In the genomic region with DNA sequence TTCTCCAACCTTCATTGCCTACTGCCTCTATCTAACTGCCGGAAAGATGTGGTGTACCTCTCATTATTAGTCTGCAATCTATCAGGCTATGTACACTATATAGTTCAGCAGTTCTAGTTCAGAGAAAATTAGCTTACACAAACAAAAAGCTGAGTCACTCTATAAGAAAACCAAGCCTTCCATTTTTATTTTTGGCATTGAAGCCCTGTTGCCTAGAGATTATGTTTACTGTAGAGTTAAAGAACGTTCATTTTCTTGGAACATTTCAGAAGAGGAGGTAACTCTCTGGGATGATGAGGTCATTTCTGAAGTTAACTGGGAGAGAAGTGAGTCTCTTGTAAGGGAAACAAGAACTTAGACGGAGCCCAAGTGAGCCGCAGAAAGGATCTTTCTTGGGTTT, we compare ENCODE assay signal across 9 cellular contexts.
DNase-seq lines count a peak whose midpoint lies in the region; TF ChIP-seq lines count a peak whose summit lies in the region.
"Had no signal": no experiment of that assay in that cellular context is flagged by ENCODE, and none has a peak within 500 bp of the region (broad histone marks: within the 10 kb centered on the region; RNA-seq: fewer than 3 reads in every experiment).

No MANE protein-coding gene starts in this region.

- H4K20me1 ChIP-seq in osteoblast (ENCODE audit: insufficient read depth, low read length), result no peaks in the 10 kb centered on the region

- intact Hi-C loops in ovary (cut with DNase I), result no loop called here

- H2AFZ ChIP-seq in osteoblast (ENCODE audit: low read length), result peak overlapping the region; percentile 80

- H3K36me3 ChIP-seq in osteoblast (ENCODE audit: insufficient read depth, low read length) (no peaks in the 10 kb centered on the region), ovary (no peaks in the 10 kb centered on the region)
- H3K36me3 ChIP-seq: Peyer's patch had no signal

- WGBS in ovary, 3 donors, result 32 to 46% (median 41%) methylated on average over 4 of the region's 4 CpGs

- DNase-seq in Daoy (ENCODE audit: low read depth) (peak; percentile 41), NCI-H446 treated with DMSO at 0.1 percent for 48 hours (lab: John Stamatoyannopoulos, UW) (peak; percentile 71), epithelial cell of proximal tubule (ENCODE audit: low read depth) (peak; percentile 26), osteoblast (ENCODE audit: insufficient read length, low spot score, missing footprints) (peak; percentile 77), COLO829 (ENCODE audit: low spot score) (no peak), ovary (no peak)
- DNase-seq in stimulated activated CD4-positive, alpha-beta T cell treated with anti-CD3 and anti-CD28 coated beads, Interleukin-1b, Interleukin-23, amount 100 ng/mL, for 48 hours, result no peak
- no peak for DNase-seq in activated CD4-positive, alpha-beta T cell treated with anti-CD3 and anti-CD28 coated beads, Interleukin-2, amount 50 U/mL, for 1 hour
- DNase-seq: Peyer's patch had no signal

- no peaks in the 10 kb centered on the region for H3K79me2 ChIP-seq in osteoblast (ENCODE audit: insufficient read depth, low read length)

- TF ChIP-seq CTCF in epithelial cell of proximal tubule (conservative IDR thresholded peaks at IDR 0.05; ENCODE audit: low read depth, low read length) (no peak), osteoblast (IDR thresholded peaks at IDR 0.05; ENCODE audit: extremely low read depth, low read depth, low read length) (no peak), ovary (IDR thresholded peaks at IDR 0.05) (no peak)

- H3K27me3 ChIP-seq in osteoblast (ENCODE audit: insufficient read depth, low read length), result no peaks in the 10 kb centered on the region
- no peaks in the 10 kb centered on the region for H3K27me3 ChIP-seq in ovary
- H3K27me3 ChIP-seq: Peyer's patch had no signal

- H3K27ac ChIP-seq in osteoblast (ENCODE audit: low read depth, low read length) (peak overlapping the region; percentile 81), ovary (no peak overlapping the region)

- H3K9me3 ChIP-seq in osteoblast (ENCODE audit: low read depth, low read length), result no peaks in the 10 kb centered on the region
- H3K9me3 ChIP-seq in ovary, result no peaks in the 10 kb centered on the region
- H3K9me3 ChIP-seq: Peyer's patch had no signal

- H3K4me1 ChIP-seq in osteoblast (ENCODE audit: insufficient read depth, low read length) (peaks cover 19% of the 10 kb centered on the region), ovary (ENCODE audit: insufficient read depth) (peaks cover 7% of the 10 kb centered on the region)
- H3K4me1 ChIP-seq: Peyer's patch had no signal

- TF ChIP-seq POLR2A in ovary (IDR thresholded peaks at IDR 0.05), result no peak

- TF ChIP-seq EP300 in ovary (IDR thresholded peaks at IDR 0.05), result no peak

- H3K4me2 ChIP-seq in osteoblast (ENCODE audit: insufficient read depth, low read length), result peak overlapping the region; percentile 62

- H3K4me3 ChIP-seq in epithelial cell of proximal tubule (ENCODE audit: low read depth, low read length), result no peak overlapping the region
- no peak overlapping the region for H3K4me3 ChIP-seq in osteoblast (ENCODE audit: insufficient read depth, low read length)
- no peak overlapping the region for H3K4me3 ChIP-seq in ovary
- H3K4me3 ChIP-seq: Peyer's patch had no signal

Comparison
In these comparisons a context has a peak if more than half of its experiments do, and no peak if none do; other contexts are left out.
1. DNase-seq: peak in Daoy (single experiment), NCI-H446 treated with DMSO at 0.1 percent for 48 hours (single experiment), epithelial cell of proximal tubule (single experiment) and osteoblast (single experiment); none in COLO829 (single experiment), stimulated activated CD4-positive, alpha-beta T cell treated with anti-CD3 and anti-CD28 coated beads, Interleukin-1b, Interleukin-23, amount 100 ng/mL, for 48 hours (single experiment), ovary (0 of 5) and activated CD4-positive, alpha-beta T cell treated with anti-CD3 and anti-CD28 coated beads, Interleukin-2, amount 50 U/mL, for 1 hour (single experiment).